ENCODE assay signal across 16 cellular contexts in genomic region chr2:7730449-7730848, GRCh38.
DNase-seq lines count a peak whose midpoint lies in the region; ATAC-seq, FAIRE-seq and TF ChIP-seq lines count a peak whose summit lies in the region.
"Had no signal": no experiment of that assay in that cellular context is flagged by ENCODE, and none has a peak within 500 bp of the region (broad histone marks: within the 10 kb centered on the region; RNA-seq: fewer than 3 reads in every experiment).

No MANE protein-coding gene starts in this region.

- H3K36me3 ChIP-seq in naive thymus-derived CD4-positive, alpha-beta T cell (ENCODE audit: control insufficient read depth in 2 of 3, insufficient read depth in 3 of 3, low read length in 3 of 3) = no peaks in the 10 kb centered on the region
- H3K36me3 ChIP-seq in upper lobe of right lung = no peaks in the 10 kb centered on the region
- H3K36me3 ChIP-seq: gastrocnemius medialis had no signal

- peak; percentile 19 for DNase-seq in stimulated activated CD4-positive, alpha-beta T cell treated with anti-CD3 and anti-CD28 coated beads, Interleukin-15, amount 100 ng/mL, for 24 hours
- no peak for DNase-seq in stimulated activated CD4-positive, alpha-beta T cell treated with anti-CD3 and anti-CD28 coated beads, Interleukin-2, amount 100 ng/mL, for 48 hours
- DNase-seq in activated T-helper 1 cell treated with anti-CD3 and anti-CD28 coated beads, Interleukin-12 subunit alpha, Interleukin-12 subunit beta, Interleukin-2, Interleukin-4 antibody, amounts not matched to agents 30 ng/mL and 10 ng/mL and 1 ng/mL, durations not matched to agents 14 hours and 24 hours and 36 hours (ENCODE audit: low spot score) = no peak
- peak in 3 of 9 donors; percentile 6 to 20 (median 8) for DNase-seq in naive thymus-derived CD4-positive, alpha-beta T cell
- DNase-seq in upper lobe of right lung (no peak), RCC 7860 (ENCODE audit: low spot score) (no peak), H54 (ENCODE audit: insufficient read length, low spot score) (no peak)
- DNase-seq: gastrocnemius medialis, left ventricle myocardium superior, NCI-H1048, NCI-H2107, NCI-H748 treated with DMSO at 0.1 percent for 48 hours had no signal

- POLR2A ChIA-PET in naive thymus-derived CD4-positive, alpha-beta T cell (lab: Charles Lee) = interaction anchor here (1.3 kb wide), 1 partner anchor 163 kb away, joined by 4 read pairs; no protein-coding TSS in a partner anchor

- intact Hi-C loops in activated T-helper 1 cell treated with anti-CD3 and anti-CD28 coated beads, Interleukin-12 subunit alpha, Interleukin-12 subunit beta, Interleukin-2, Interleukin-4 antibody, amounts not matched to agents 30 ng/mL and 10 ng/mL and 1 ng/mL, durations not matched to agents 14 hours and 24 hours and 36 hours (cut with micrococcal nuclease) = loop anchor here (1.0 kb wide), 1 partner anchor 43 kb away; no protein-coding TSS in a partner anchor
- intact Hi-C loops in naive thymus-derived CD4-positive, alpha-beta T cell (cut with micrococcal nuclease) = loop anchor here in 1 of 2 donors (2.0 kb wide), 1 partner anchor 164 kb away; no protein-coding TSS in a partner anchor
- intact Hi-C loops in upper lobe of right lung (cut with DNase I) = no loop called here

- H3K27ac Mint-ChIP-seq in activated T-helper 1 cell treated with anti-CD3 and anti-CD28 coated beads, Interleukin-12 subunit alpha, Interleukin-12 subunit beta, Interleukin-2, Interleukin-4 antibody, amounts not matched to agents 30 ng/mL and 10 ng/mL and 1 ng/mL, durations not matched to agents 14 hours and 24 hours and 36 hours = peak overlapping the region; percentile 80
- H3K27ac Mint-ChIP-seq in naive thymus-derived CD4-positive, alpha-beta T cell = peak overlapping the region; percentile 32 to 94 (median 85)

- TF ChIP-seq CTCF in upper lobe of right lung (IDR thresholded peaks at IDR 0.05) = no peak

- peaks cover 2% of the 10 kb centered on the region for H3K27me3 Mint-ChIP-seq in activated T-helper 1 cell treated with anti-CD3 and anti-CD28 coated beads, Interleukin-12 subunit alpha, Interleukin-12 subunit beta, Interleukin-2, Interleukin-4 antibody, amounts not matched to agents 30 ng/mL and 10 ng/mL and 1 ng/mL, durations not matched to agents 14 hours and 24 hours and 36 hours (ENCODE audit: insufficient read depth)
- H3K27me3 Mint-ChIP-seq in naive thymus-derived CD4-positive, alpha-beta T cell = no peaks in the 10 kb centered on the region

- no peaks in the 10 kb centered on the region for H3K27me3 ChIP-seq in naive thymus-derived CD4-positive, alpha-beta T cell (ENCODE audit: control insufficient read depth in 2 of 2, insufficient read depth in 2 of 2, low read length in 2 of 2)
- no peaks in the 10 kb centered on the region for H3K27me3 ChIP-seq in upper lobe of right lung
- H3K27me3 ChIP-seq: gastrocnemius medialis had no signal

- ATAC-seq in naive thymus-derived CD4-positive, alpha-beta T cell = no peak
- no peak for ATAC-seq in upper lobe of right lung
- no peak for ATAC-seq in HG02973 (IDR thresholded peaks at IDR 0.05; ENCODE audit: unreplicated experiment)
- ATAC-seq: gastrocnemius medialis, left ventricle myocardium superior had no signal

- peaks cover 11 to 38% of the 10 kb centered on the region in 2 donors for H3K4me1 ChIP-seq in naive thymus-derived CD4-positive, alpha-beta T cell (ENCODE audit: control insufficient read depth in 2 of 2, insufficient read depth in 2 of 2, low read length in 2 of 2)
- no peaks in the 10 kb centered on the region for H3K4me1 ChIP-seq in upper lobe of right lung
- H3K4me1 ChIP-seq: gastrocnemius medialis had no signal

- FAIRE-seq in RCC 7860 (lab: Jason Lieb, UNC) (no peak), H54 (lab: Jason Lieb, UNC) (no peak)
- FAIRE-seq: astrocyte, colon had no signal

- H3K4me1 Mint-ChIP-seq in activated T-helper 1 cell treated with anti-CD3 and anti-CD28 coated beads, Interleukin-12 subunit alpha, Interleukin-12 subunit beta, Interleukin-2, Interleukin-4 antibody, amounts not matched to agents 30 ng/mL and 10 ng/mL and 1 ng/mL, durations not matched to agents 14 hours and 24 hours and 36 hours (ENCODE audit: low read depth) = peaks cover 66% of the 10 kb centered on the region
- H3K4me1 Mint-ChIP-seq in naive thymus-derived CD4-positive, alpha-beta T cell = peaks cover 7 to 58% (median 35%) of the 10 kb centered on the region in 7 donors

- peak overlapping the region; percentile 20 for H3K27ac ChIP-seq in naive thymus-derived CD4-positive, alpha-beta T cell (ENCODE audit: low read depth, low read length)
- peak overlapping the region; percentile 11 for H3K27ac ChIP-seq in upper lobe of right lung
- H3K27ac ChIP-seq: gastrocnemius medialis, VCaP had no signal

- peaks cover 10% of the 10 kb centered on the region for H3K9me3 Mint-ChIP-seq in activated T-helper 1 cell treated with anti-CD3 and anti-CD28 coated beads, Interleukin-12 subunit alpha, Interleukin-12 subunit beta, Interleukin-2, Interleukin-4 antibody, amounts not matched to agents 30 ng/mL and 10 ng/mL and 1 ng/mL, durations not matched to agents 14 hours and 24 hours and 36 hours
- peaks cover 0 to 5% (median 0%) of the 10 kb centered on the region in 11 donors for H3K9me3 Mint-ChIP-seq in naive thymus-derived CD4-positive, alpha-beta T cell

- CTCF ChIA-PET in naive thymus-derived CD4-positive, alpha-beta T cell (lab: Charles Lee) = no interaction called here

- peak overlapping the region; percentile 87 for H3K4me3 Mint-ChIP-seq in activated T-helper 1 cell treated with anti-CD3 and anti-CD28 coated beads, Interleukin-12 subunit alpha, Interleukin-12 subunit beta, Interleukin-2, Interleukin-4 antibody, amounts not matched to agents 30 ng/mL and 10 ng/mL and 1 ng/mL, durations not matched to agents 14 hours and 24 hours and 36 hours
- peak overlapping the region; percentile 55 to 90 (median 83) for H3K4me3 Mint-ChIP-seq in naive thymus-derived CD4-positive, alpha-beta T cell

- no peaks in the 10 kb centered on the region for H3K9me3 ChIP-seq in naive thymus-derived CD4-positive, alpha-beta T cell (ENCODE audit: control insufficient read depth in 2 of 3, low read length in 3 of 3)
- H3K9me3 ChIP-seq in upper lobe of right lung = no peaks in the 10 kb centered on the region
- H3K9me3 ChIP-seq: gastrocnemius medialis had no signal

- peak overlapping the region; percentile 48 for H3K4me3 ChIP-seq in naive thymus-derived CD4-positive, alpha-beta T cell (ENCODE audit: low read length)
- peak overlapping the region; percentile 10 for H3K4me3 ChIP-seq in upper lobe of right lung
- H3K4me3 ChIP-seq: gastrocnemius medialis had no signal

- TF ChIP-seq POLR2A in H54 (IDR thresholded peaks at IDR 0.05; ENCODE audit: low read depth, low read length) = no peak

- H3K36me3 Mint-ChIP-seq in activated T-helper 1 cell treated with anti-CD3 and anti-CD28 coated beads, Interleukin-12 subunit alpha, Interleukin-12 subunit beta, Interleukin-2, Interleukin-4 antibody, amounts not matched to agents 30 ng/mL and 10 ng/mL and 1 ng/mL, durations not matched to agents 14 hours and 24 hours and 36 hours (ENCODE audit: low read depth) = peaks cover 70% of the 10 kb centered on the region
- peaks cover 0 to 76% (median 0%) of the 10 kb centered on the region in 5 donors for H3K36me3 Mint-ChIP-seq in naive thymus-derived CD4-positive, alpha-beta T cell
